Comparison of ENCODE assay signal across 28 cellular contexts in the genomic region with DNA sequence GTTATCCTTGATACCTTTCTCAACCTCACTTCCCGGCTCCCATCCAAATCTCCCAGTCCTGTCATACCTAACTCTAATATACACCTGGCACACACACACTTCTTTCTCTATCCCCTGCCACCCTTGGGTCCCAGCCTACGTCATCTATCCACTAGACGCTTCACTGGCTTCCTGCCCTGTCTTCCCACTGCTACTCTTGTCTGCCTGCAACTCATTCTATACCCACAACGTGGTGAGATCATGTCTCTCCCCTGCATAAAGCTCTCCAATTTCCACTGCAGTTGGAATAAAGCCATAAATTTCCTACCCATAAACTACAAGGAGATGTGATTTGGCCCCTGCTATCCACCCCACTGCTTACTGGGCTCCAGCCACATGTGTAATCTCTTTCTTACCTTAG.
"Had no signal": no experiment of that assay in that cellular context is flagged by ENCODE, and none has a peak within 500 bp of the region (broad histone marks: within the 10 kb centered on the region; RNA-seq: fewer than 3 reads in every experiment).

No MANE protein-coding gene starts in this region.

- H3K9me3 ChIP-seq: ascending aorta, SJSA1 had no signal

- H3K36me3 Mint-ChIP-seq: activated naive CD4-positive, alpha-beta T cell treated with anti-CD3 and anti-CD28 coated beads, Interleukin-2, amount 50 U/mL, for 72 hours; brain had no signal

- H3K9ac ChIP-seq: KMS-11 had no signal

- H3K4me2 ChIP-seq: KMS-11 had no signal

- H3K27me3 Mint-ChIP-seq: brain had no signal

- H3K9me3 Mint-ChIP-seq: activated naive CD4-positive, alpha-beta T cell treated with anti-CD3 and anti-CD28 coated beads, Interleukin-2, amount 50 U/mL, for 72 hours; activated naive CD8-positive, alpha-beta T cell treated with anti-CD3 and anti-CD28 coated beads, Interleukin-2, amount 50 U/mL, for 24 hours; central memory CD8-positive, alpha-beta T cell had no signal

- ATAC-seq: activated CD4-positive, CD25-positive, alpha-beta regulatory T cell treated with anti-CD3 and anti-CD28 coated beads, Interleukin-2, amount 50 U/mL, for 24 hours; activated CD8-positive, alpha-beta T cell treated with anti-CD3 and anti-CD28 coated beads, Interleukin-2, amount 10 ng/mL, durations not matched to agents 7 days and 5 days; activated naive CD4-positive, alpha-beta T cell treated with anti-CD3 and anti-CD28 coated beads, Interleukin-2, amount 50 U/mL, for 72 hours; activated naive CD8-positive, alpha-beta T cell treated with anti-CD3 and anti-CD28 coated beads, Interleukin-2, amount 50 U/mL, for 24 hours; Panc1; SK-N-SH treated with all-trans-retinoic acid at 6 μM for 48 hours had no signal

- DNase-seq: activated CD4-positive, alpha-beta T cell treated with anti-CD3 and anti-CD28 coated beads for 4 hours; activated CD8-positive, alpha-beta memory T cell treated with anti-CD3 and anti-CD28 coated beads, Interleukin-2, amount 50 U/mL, for 48 hours; activated CD8-positive, alpha-beta T cell treated with anti-CD3 and anti-CD28 coated beads, Interleukin-2, amount 10 ng/mL, durations not matched to agents 7 days and 5 days; activated effector memory CD4-positive, alpha-beta T cell treated with anti-CD3 and anti-CD28 coated beads, Interleukin-2, amount 50 U/mL, for 16 hours; activated naive CD4-positive, alpha-beta T cell treated with Interleukin-2 at 50 U/mL for 16 hours; activated naive CD8-positive, alpha-beta T cell treated with anti-CD3 and anti-CD28 coated beads, Interleukin-2, amount 50 U/mL, for 24 hours; activated T-cell treated with anti-CD3 and anti-CD28 coated beads, Interleukin-2, amount 50 U/mL, for 1 hour; amniotic stem cell; NCI-H1092; NCI-H1417; NCI-H1930; NCI-H2171; NCI-H2227 treated with DMSO at 0.1 percent for 48 hours; NCI-H446 treated with DMSO at 0.1 percent for 48 hours; NCI-H524 treated with DMSO at 0.1 percent for 48 hours; NCI-H748 treated with DMSO at 0.1 percent for 48 hours; Right ventricle myocardium superior; RPMI8226; SW 1271 had no signal

- H3K4me3 ChIP-seq: ascending aorta, SJSA1 had no signal

- H3K27ac Mint-ChIP-seq: activated CD8-positive, alpha-beta T cell treated with anti-CD3 and anti-CD28 coated beads, Interleukin-2, amount 10 ng/mL, durations not matched to agents 7 days and 5 days; activated naive CD4-positive, alpha-beta T cell treated with anti-CD3 and anti-CD28 coated beads, Interleukin-2, amount 50 U/mL, for 72 hours; activated naive CD8-positive, alpha-beta T cell treated with anti-CD3 and anti-CD28 coated beads, Interleukin-2, amount 50 U/mL, for 24 hours; brain had no signal

- H3K4me3 Mint-ChIP-seq: activated CD8-positive, alpha-beta T cell treated with anti-CD3 and anti-CD28 coated beads, Interleukin-2, amount 10 ng/mL, durations not matched to agents 7 days and 5 days; activated naive CD8-positive, alpha-beta T cell treated with anti-CD3 and anti-CD28 coated beads, Interleukin-2, amount 50 U/mL, for 24 hours; brain; central memory CD8-positive, alpha-beta T cell had no signal

- H3K4me1 ChIP-seq: ascending aorta, SJSA1 had no signal

- H3K36me3 ChIP-seq: ascending aorta, SJSA1 had no signal

- H3K4me1 Mint-ChIP-seq: activated naive CD8-positive, alpha-beta T cell treated with anti-CD3 and anti-CD28 coated beads, Interleukin-2, amount 50 U/mL, for 24 hours; brain; central memory CD8-positive, alpha-beta T cell had no signal

- H3K27me3 ChIP-seq: ascending aorta, SJSA1 had no signal

- H3K27ac ChIP-seq: ascending aorta, KMS-11, SJSA1 had no signal
